ENCODE assay signal across 17 cellular contexts in genomic region chr9:108185613-108186012, GRCh38.
"Had no signal": no experiment of that assay in that cellular context is flagged by ENCODE, and none has a peak within 500 bp of the region (broad histone marks: within the 10 kb centered on the region; RNA-seq: fewer than 3 reads in every experiment).

No MANE protein-coding gene starts in this region.

- H3K27ac ChIP-seq: HL-60 had no signal

- H3K4me2 ChIP-seq: SK-N-SH had no signal

- H3K9me3 ChIP-seq: SK-N-SH had no signal

- H3K9me2 ChIP-seq: SK-N-SH had no signal

- DNase-seq: KBM-7, NCI-H1048, NCI-H1105, NCI-H1417, NCI-H1436 treated with DMSO at 0.1 percent for 48 hours, NCI-H1694, NCI-H187 treated with DMSO at 0.1 percent for 48 hours, NCI-H2029 treated with DMSO at 0.1 percent for 48 hours, NCI-H446, NCI-H510A, NCI-H524 treated with DMSO at 0.1 percent for 48 hours, NCI-H69, NCI-H774, RPMI8226, SHP77, SK-N-SH had no signal
